In the genomic region with DNA sequence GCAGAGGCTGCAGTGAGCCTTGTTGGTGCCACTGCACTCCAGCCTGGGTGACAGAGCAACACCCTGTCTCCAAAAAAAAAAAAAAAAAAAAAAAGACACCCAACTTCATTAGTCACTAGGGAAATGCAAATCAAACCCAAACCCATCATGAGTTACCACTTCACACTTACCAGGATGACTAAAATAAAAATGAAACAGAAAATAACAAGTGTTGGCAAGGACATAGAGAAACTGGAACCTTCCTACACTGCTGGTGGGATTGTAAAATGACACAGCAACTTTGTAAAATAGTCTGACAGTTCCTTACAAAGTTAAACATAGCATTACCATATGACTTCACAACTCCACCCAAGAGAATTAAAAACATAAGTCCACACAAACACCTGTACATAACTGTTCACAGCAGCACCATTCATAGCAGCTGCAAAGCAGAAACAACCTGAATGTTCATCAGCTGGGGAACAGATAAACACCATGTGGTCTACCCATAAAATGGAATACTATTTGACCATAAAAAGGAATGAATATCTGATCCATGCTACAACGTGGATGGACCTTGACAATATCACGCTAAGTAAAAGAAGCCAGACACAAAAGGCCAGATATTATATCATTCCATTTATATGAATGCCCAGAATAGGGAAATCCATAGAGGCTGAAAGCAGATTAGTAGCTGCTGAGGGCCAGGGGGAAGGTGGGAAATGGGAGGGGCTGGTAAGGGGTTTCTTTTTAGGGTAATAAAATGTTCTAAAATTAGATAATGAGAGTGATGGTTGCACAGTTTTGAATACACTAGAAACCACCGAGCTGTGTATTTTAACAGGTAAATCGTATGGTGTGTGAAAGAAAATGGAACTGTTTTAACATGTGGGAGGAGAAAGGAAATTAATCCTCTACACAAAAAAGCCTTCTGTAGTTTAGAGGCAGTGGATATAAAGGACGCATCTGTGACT, we compare ENCODE assay signal across 10 cellular contexts. TPM values are rescaled to one million over a fixed set of nuclear protein-coding genes. Genes with fewer than 3 reads are reported as not detected.
DNase-seq lines count a peak whose midpoint lies in the region; ATAC-seq and TF ChIP-seq lines count a peak whose summit lies in the region.
"Had no signal": no experiment of that assay in that cellular context is flagged by ENCODE, and none has a peak within 500 bp of the region (broad histone marks: within the 10 kb centered on the region; RNA-seq: fewer than 3 reads in every experiment).

No MANE protein-coding gene starts in this region.

- no peaks in the 10 kb centered on the region for H4K20me1 ChIP-seq in KMS-11 (ENCODE audit: insufficient read depth)

- H3K79me2 ChIP-seq in KMS-11 (ENCODE audit: insufficient read depth, low read depth), result no peaks in the 10 kb centered on the region

- DNase-seq in activated T-cell treated with anti-CD3 and anti-CD28 coated beads, Interleukin-2, amount 50 U/mL, for 24 hours, result no peak
- DNase-seq in activated T-cell treated with anti-CD3 and anti-CD28 coated beads for 4 hours (no peak), gastrocnemius medialis (no peak), NCI-H2081 (lab: John Stamatoyannopoulos, UW) (no peak), GM10266 (ENCODE audit: extremely low spot score) (no peak), NCI-H446 (lab: John Stamatoyannopoulos, UW) (no peak)
- DNase-seq: NCI-H1417 had no signal

- H3K9ac ChIP-seq in KMS-11, result peak overlapping the region; percentile 29; the same call in 1 of the 2 replicates

- H3K27ac ChIP-seq in KMS-11, result peak overlapping the region; percentile 82
- H3K27ac ChIP-seq in gastrocnemius medialis, result peak overlapping the region; percentile 39 to 68 (median 62)
- H3K27ac ChIP-seq: SJSA1 had no signal

- in situ Hi-C loops in gastrocnemius medialis (cut with MboI; ENCODE audit: low sequenced_read_pairs in 4 of 4), result no loop called here

- TF ChIP-seq CTCF in KMS-11 (conservative IDR thresholded peaks at IDR 0.05; ENCODE audit: low read depth, low read length) (no peak), gastrocnemius medialis (IDR thresholded peaks at IDR 0.05 in 4 of 5, conservative IDR thresholded peaks at IDR 0.05 in 1 of 5) (no peak), GM10266 (IDR thresholded peaks at IDR 0.05; ENCODE audit: control insufficient read depth, insufficient read depth, low read depth, missing control alignments) (no peak)

- peak overlapping the region; percentile 90 for H3K27ac Mint-ChIP-seq in activated T-cell treated with anti-CD3 and anti-CD28 coated beads, Interleukin-2, amount 50 U/mL, for 24 hours

- H3K27me3 ChIP-seq in KMS-11 (ENCODE audit: insufficient read depth, low read depth), result no peaks in the 10 kb centered on the region
- no peaks in the 10 kb centered on the region for H3K27me3 ChIP-seq in gastrocnemius medialis
- H3K27me3 ChIP-seq: SJSA1 had no signal

- no peak for TF ChIP-seq POLR2A in gastrocnemius medialis (IDR thresholded peaks at IDR 0.05)

- no peak overlapping the region; the same call in 1 of the 2 replicates for H2AFZ ChIP-seq in KMS-11 (ENCODE audit: low read depth)

- no peaks in the 10 kb centered on the region for H3K9me3 ChIP-seq in gastrocnemius medialis
- H3K9me3 ChIP-seq: SJSA1 had no signal

- H3K36me3 ChIP-seq in KMS-11 (ENCODE audit: insufficient read depth), result no peaks in the 10 kb centered on the region
- H3K36me3 ChIP-seq in gastrocnemius medialis, result no peaks in the 10 kb centered on the region
- H3K36me3 ChIP-seq: SJSA1 had no signal

- peaks cover 13% of the 10 kb centered on the region for H3K27me3 Mint-ChIP-seq in activated T-cell treated with anti-CD3 and anti-CD28 coated beads, Interleukin-2, amount 50 U/mL, for 24 hours

- peak; percentile 82 for ATAC-seq in HG02623 (IDR thresholded peaks at IDR 0.05; ENCODE audit: unreplicated experiment)
- ATAC-seq in gastrocnemius medialis, result peak; percentile 58 to 64

- H3K4me2 ChIP-seq in KMS-11, result peak overlapping the region; percentile 56

- H3K9me3 Mint-ChIP-seq in activated T-cell treated with anti-CD3 and anti-CD28 coated beads, Interleukin-2, amount 50 U/mL, for 24 hours, result peaks cover 8% of the 10 kb centered on the region

- H3K36me3 Mint-ChIP-seq in activated T-cell treated with anti-CD3 and anti-CD28 coated beads, Interleukin-2, amount 50 U/mL, for 24 hours (ENCODE audit: low read depth), result peaks cover 11% of the 10 kb centered on the region

- H3K4me1 Mint-ChIP-seq in activated T-cell treated with anti-CD3 and anti-CD28 coated beads, Interleukin-2, amount 50 U/mL, for 24 hours (ENCODE audit: low read depth), result peaks cover 44% of the 10 kb centered on the region

- H3K4me1 ChIP-seq in KMS-11 (ENCODE audit: low read depth, poor library complexity, severe bottlenecking), result peaks cover 34% of the 10 kb centered on the region
- peaks cover 3 to 11% of the 10 kb centered on the region in 2 donors for H3K4me1 ChIP-seq in gastrocnemius medialis
- H3K4me1 ChIP-seq: SJSA1 had no signal

- intact Hi-C loops in gastrocnemius medialis (cut with DNase I; ENCODE audit: low total_unique reads), result no loop called here

- H3K4me3 Mint-ChIP-seq in activated T-cell treated with anti-CD3 and anti-CD28 coated beads, Interleukin-2, amount 50 U/mL, for 24 hours, result no peak overlapping the region

- H3K4me3 ChIP-seq in KMS-11 (IDR thresholded peaks at IDR 0.05; ENCODE audit: insufficient read depth, low read depth, low read length) (no peak overlapping the region), gastrocnemius medialis (no peak overlapping the region)
- H3K4me3 ChIP-seq: SJSA1 had no signal

RNA-seq across cellular contexts. Expression of gene CD99L2, which starts 18.3 kb away (rescaled TPM):
- 100 to 1,000 TPM; 202 to 289 (median 251) TPM for total RNA-seq in gastrocnemius medialis
